Comparison of ENCODE assay signal across 7 cellular contexts in genomic region chr12:6946033-6946919, GRCh38. TPM values are rescaled to one million over a fixed set of nuclear protein-coding genes. Genes with fewer than 3 reads are reported as not detected.
DNase-seq lines count a peak whose midpoint lies in the region; ATAC-seq and TF ChIP-seq lines count a peak whose summit lies in the region.

No MANE protein-coding gene starts in this region.

- no peaks in the 10 kb centered on the region for H3K27me3 ChIP-seq in dorsolateral prefrontal cortex
- no peaks in the 10 kb centered on the region for H3K27me3 ChIP-seq in muscle layer of duodenum (ENCODE audit: low read depth, low read length)

- H3K27ac ChIP-seq in dorsolateral prefrontal cortex (peak overlapping the region in 18 of 59 donors; percentile 8 to 98 (median 46)), muscle layer of duodenum (ENCODE audit: low read length) (peak overlapping the region; percentile 86)

- no peaks in the 10 kb centered on the region for H3K9me3 ChIP-seq in muscle layer of duodenum (ENCODE audit: control insufficient read depth in 1 of 2, low read length in 2 of 2)

- ATAC-seq in GM19023 (IDR thresholded peaks at IDR 0.05; ENCODE audit: unreplicated experiment) (peak; percentile 19), HG03571 (IDR thresholded peaks at IDR 0.05; ENCODE audit: unreplicated experiment) (no peak)

- peaks cover 2 to 8% of the 10 kb centered on the region in 2 donors for H3K36me3 ChIP-seq in muscle layer of duodenum (ENCODE audit: control insufficient read depth in 1 of 2, insufficient read depth in 2 of 2, low read length in 2 of 2)

- TF ChIP-seq CTCF in LNCaP clone FGC (IDR thresholded peaks at IDR 0.05; ENCODE audit: control insufficient read depth, extremely low read depth, insufficient read depth): 0 out of 2 replicates have a peak, but pooled peaks have one; percentile 7
- TF ChIP-seq CTCF in dorsolateral prefrontal cortex (IDR thresholded peaks at IDR 0.05 in 54 of 56, conservative IDR thresholded peaks at IDR 0.05 in 2 of 56; ENCODE audit: low read depth in 1 of 56, partially characterized antibody in 56 of 56): no peak

- H3K4me1 ChIP-seq in muscle layer of duodenum (ENCODE audit: control insufficient read depth in 1 of 2, insufficient read depth in 2 of 2, low read length in 2 of 2): peaks cover 18 to 25% of the 10 kb centered on the region in 2 donors

- H3K4me3 ChIP-seq in LNCaP clone FGC (ENCODE audit: low read depth, low read length) (peak overlapping the region; percentile 85), dorsolateral prefrontal cortex (peak overlapping the region in 32 of 59 donors; percentile 4 to 85 (median 23)), muscle layer of duodenum (ENCODE audit: low read depth in 1 of 2, low read length in 2 of 2) (peak overlapping the region; percentile 36 to 53)

- DNase-seq in LNCaP clone FGC (ENCODE audit: low read depth) (peak; percentile 97), SW480 (ENCODE audit: low spot score) (peak; percentile 99), dorsolateral prefrontal cortex (peak in 1 of 10 donors; percentile 62), putamen (ENCODE audit: low spot score) (no peak)

- intact Hi-C loops in dorsolateral prefrontal cortex (cut with DNase I): loop anchor here (5.0 to 10.0 kb wide), 3 partner anchors 71 to 699 kb away; partner anchors contain the start of gene LPCAT3 (in 1 of the 2)

RNA-seq across cellular contexts. Expression of gene C12orf57, which starts 2.5 kb away (rescaled TPM):
- 100 to 1,000 TPM; 102 to 287 (median 162) TPM for total RNA-seq in dorsolateral prefrontal cortex

RNA-seq across cellular contexts. Expression of gene RNU7-1, which starts 2.7 kb away (rescaled TPM):
- not detected for total RNA-seq in dorsolateral prefrontal cortex

RNA-seq across cellular contexts. Expression of gene PTPN6, which starts 4.9 kb away (rescaled TPM):
- 10 to 100 TPM in 52 of 120 experiments, 1 to 10 TPM in 68; 2.6 to 25.6 (median 9.2) TPM for total RNA-seq in dorsolateral prefrontal cortex

RNA-seq across cellular contexts. Expression of gene ATN1, which starts 18.5 kb away (rescaled TPM):
- total RNA-seq in dorsolateral prefrontal cortex: 100 to 1,000 TPM; 147 to 334 (median 199) TPM

RNA-seq across cellular contexts. Expression of gene PHB2, which starts 24.2 kb away (rescaled TPM):
- 100 to 1,000 TPM in 11 of 120 experiments, 10 to 100 TPM in 109; 56.3 to 112 (median 85.1) TPM for total RNA-seq in dorsolateral prefrontal cortex

Comparison
In these comparisons a context has a peak if more than half of its experiments do, and no peak if none do; other contexts are left out.
1. H3K4me3 ChIP-seq: peak in every context shown above with its lines; median percentile 85 in LNCaP clone FGC; 44 in muscle layer of duodenum; 23 in dorsolateral prefrontal cortex.